1 cellular context compared by ENCODE assay signal in genomic region chr1:32341975-32342374, GRCh38.
A peak's percentile ranks its signal among the peaks of the same experiment; 100 is the strongest.
TF ChIP-seq lines count a peak whose summit lies in the region.

No MANE protein-coding gene starts in this region.

TF ChIP-seq in K562, 482 proteins besides CTCF, POLR2A, EP300 and RAD21:
- TF ChIP-seq ATF7 (IDR thresholded peaks at IDR 0.05), result peak; percentile 40; the same call in 1 of the 2 replicates
